16 cellular contexts compared by ENCODE assay signal in the genomic region with DNA sequence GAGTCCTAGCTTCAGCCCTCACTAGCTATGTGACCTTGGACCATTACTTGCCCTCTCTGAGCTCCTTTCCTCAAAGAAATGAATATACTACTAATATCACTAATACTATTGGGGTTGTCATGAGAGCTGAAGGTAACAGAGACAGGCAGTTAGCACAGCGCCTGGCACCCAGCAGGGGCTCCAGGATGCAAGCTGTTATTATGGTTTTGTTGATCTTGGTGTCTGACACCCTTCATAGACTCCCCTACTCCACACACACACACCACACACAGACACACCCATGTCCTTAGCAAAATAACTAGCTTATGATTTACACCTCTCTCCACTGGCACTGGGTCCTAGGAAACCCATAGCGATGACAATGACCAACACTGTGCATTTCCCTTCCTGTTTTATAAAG.
"Had no signal": no experiment of that assay in that cellular context is flagged by ENCODE, and none has a peak within 500 bp of the region (broad histone marks: within the 10 kb centered on the region; RNA-seq: fewer than 3 reads in every experiment).

No MANE protein-coding gene starts in this region.

- H3K4me2 ChIP-seq: hepatocyte had no signal

- H3K27ac ChIP-seq: dorsolateral prefrontal cortex, hepatocyte, upper lobe of left lung had no signal

- H2AFZ ChIP-seq: hepatocyte had no signal

- H3K27me3 ChIP-seq: hepatocyte, upper lobe of left lung had no signal

- H3K4me1 ChIP-seq: upper lobe of left lung had no signal

- H3K79me2 ChIP-seq: hepatocyte had no signal

- DNase-seq: activated CD4-positive, alpha-beta memory T cell treated with anti-CD3 and anti-CD28 coated beads, Interleukin-2, amount 10 ng/mL, durations not matched to agents 7 days and 5 days; activated CD4-positive, alpha-beta T cell treated with anti-CD3 and anti-CD28 coated beads for 4 hours; activated effector memory CD4-positive, alpha-beta T cell treated with Interleukin-2 at 50 U/mL for 16 hours; activated naive CD4-positive, alpha-beta T cell treated with anti-CD3 and anti-CD28 coated beads, Interleukin-2, amount 50 U/mL, for 16 hours; activated T-cell treated with anti-CD3 and anti-CD28 coated beads, Interleukin-2, amount 50 U/mL, for 24 hours; mucosa of descending colon; naive thymus-derived CD8-positive, alpha-beta T cell; stimulated activated CD4-positive, alpha-beta T cell treated with anti-CD3 and anti-CD28 coated beads, Interleukin-1b, Interleukin-23, amount 100 ng/mL, for 48 hours; stimulated activated naive CD8-positive, alpha-beta T cell treated with anti-CD3 and anti-CD28 coated beads, Interleukin-15, amount 100 ng/mL, for 72 hours; upper lobe of left lung had no signal

- H3K36me3 ChIP-seq: upper lobe of left lung had no signal

- H3K9me3 ChIP-seq: mucosa of descending colon, upper lobe of left lung had no signal

- H3K4me3 ChIP-seq: dorsolateral prefrontal cortex, hepatocyte, mucosa of descending colon, upper lobe of left lung had no signal

- FAIRE-seq: astrocyte, bronchial epithelial cell, keratinocyte, TTC549 had no signal
